29 cellular contexts compared by ENCODE assay signal in genomic region chr13:38713046-38713445, GRCh38. TPM values are rescaled to one million over a fixed set of nuclear protein-coding genes. Genes with fewer than 3 reads are reported as not detected.
"Had no signal": no experiment of that assay in that cellular context is flagged by ENCODE, and none has a peak within 500 bp of the region (broad histone marks: within the 10 kb centered on the region; RNA-seq: fewer than 3 reads in every experiment).

No MANE protein-coding gene starts in this region.

- H3K36me3 ChIP-seq: MG63 had no signal

- DNase-seq: activated CD4-positive, alpha-beta memory T cell treated with anti-CD3 and anti-CD28 coated beads, Interleukin-2, amount 10 ng/mL, durations not matched to agents 7 days and 5 days; activated CD4-positive, alpha-beta T cell treated with anti-CD3 and anti-CD28 coated beads for 36 hours; activated CD4-positive, alpha-beta T cell treated with anti-CD3 and anti-CD28 coated beads, Interleukin-2, amount 50 U/mL, for 1 hour; activated CD8-positive, alpha-beta memory T cell treated with anti-CD3 and anti-CD28 coated beads, Interleukin-2, amount 50 U/mL, for 4 hours; activated gamma-delta T cell treated with Interleukin-2 at 50 U/mL for 16 hours; activated naive CD4-positive, alpha-beta T cell treated with anti-CD3 and anti-CD28 coated beads, Interleukin-2, amount 10 ng/mL, durations not matched to agents 7 days and 5 days; activated naive CD8-positive, alpha-beta T cell treated with anti-CD3 and anti-CD28 coated beads for 36 hours; activated T-cell treated with anti-CD3 and anti-CD28 coated beads, Interleukin-2, amount 50 U/mL, for 72 hours; central memory CD4-positive, alpha-beta T cell; MG63; MV-4-11; NCI-H1092 treated with DMSO at 0.1 percent for 48 hours; NCI-H1417 treated with DMSO at 0.1 percent for 48 hours; NCI-H1694 treated with DMSO at 0.1 percent for 48 hours; NCI-H2029 treated with DMSO at 0.1 percent for 48 hours; NCI-H345; NCI-H510A; NCI-H526 treated with DMSO at 0.1 percent for 48 hours; NCI-H82; OCI-M1; RPMI8226; T-cell; T-helper 2 cell had no signal

- H3K27ac ChIP-seq: SK-N-MC, VCaP had no signal

- H3K9me3 ChIP-seq: MG63 had no signal

- H3K4me3 Mint-ChIP-seq: activated CD4-positive, alpha-beta memory T cell treated with anti-CD3 and anti-CD28 coated beads, Interleukin-2, amount 10 ng/mL, durations not matched to agents 7 days and 5 days; activated CD4-positive, alpha-beta T cell treated with anti-CD3 and anti-CD28 coated beads for 36 hours; activated naive CD4-positive, alpha-beta T cell treated with anti-CD3 and anti-CD28 coated beads, Interleukin-2, amount 10 ng/mL, durations not matched to agents 7 days and 5 days; activated naive CD8-positive, alpha-beta T cell treated with anti-CD3 and anti-CD28 coated beads for 36 hours; activated T-cell treated with anti-CD3 and anti-CD28 coated beads, Interleukin-2, amount 50 U/mL, for 72 hours; T-cell had no signal

- H3K9me3 Mint-ChIP-seq: activated naive CD4-positive, alpha-beta T cell treated with anti-CD3 and anti-CD28 coated beads, Interleukin-2, amount 10 ng/mL, durations not matched to agents 7 days and 5 days; activated naive CD8-positive, alpha-beta T cell treated with anti-CD3 and anti-CD28 coated beads for 36 hours; activated T-cell treated with anti-CD3 and anti-CD28 coated beads, Interleukin-2, amount 50 U/mL, for 72 hours; activated T-helper 2 cell treated with anti-CD3 and anti-CD28 coated beads, Interferon-gamma antibody, Interleukin-2, Interleukin-4, amounts not matched to agents 10 μg/mL and 5 μg/mL and 100 μg/mL, durations not matched to agents 14 hours and 24 hours and 36 hours; T-cell had no signal

- H3K27ac Mint-ChIP-seq: activated CD4-positive, alpha-beta memory T cell treated with anti-CD3 and anti-CD28 coated beads, Interleukin-2, amount 10 ng/mL, durations not matched to agents 7 days and 5 days; activated CD4-positive, alpha-beta T cell treated with anti-CD3 and anti-CD28 coated beads for 36 hours; activated naive CD4-positive, alpha-beta T cell treated with anti-CD3 and anti-CD28 coated beads, Interleukin-2, amount 10 ng/mL, durations not matched to agents 7 days and 5 days; activated naive CD8-positive, alpha-beta T cell treated with anti-CD3 and anti-CD28 coated beads for 36 hours; activated T-cell treated with anti-CD3 and anti-CD28 coated beads, Interleukin-2, amount 50 U/mL, for 72 hours; activated T-helper 2 cell treated with anti-CD3 and anti-CD28 coated beads, Interferon-gamma antibody, Interleukin-2, Interleukin-4, amounts not matched to agents 10 μg/mL and 5 μg/mL and 100 μg/mL, durations not matched to agents 14 hours and 24 hours and 36 hours; T-cell had no signal

- H3K36me3 Mint-ChIP-seq: activated naive CD4-positive, alpha-beta T cell treated with anti-CD3 and anti-CD28 coated beads, Interleukin-2, amount 10 ng/mL, durations not matched to agents 7 days and 5 days; activated naive CD8-positive, alpha-beta T cell treated with anti-CD3 and anti-CD28 coated beads for 36 hours; T-cell had no signal

- ATAC-seq: activated CD4-positive, alpha-beta T cell treated with anti-CD3 and anti-CD28 coated beads for 36 hours; activated T-cell treated with anti-CD3 and anti-CD28 coated beads, Interleukin-2, amount 50 U/mL, for 72 hours; Panc1; Right ventricle myocardium inferior; T-cell had no signal

- H3K4me1 Mint-ChIP-seq: activated CD4-positive, alpha-beta memory T cell treated with anti-CD3 and anti-CD28 coated beads, Interleukin-2, amount 10 ng/mL, durations not matched to agents 7 days and 5 days; activated CD4-positive, alpha-beta T cell treated with anti-CD3 and anti-CD28 coated beads for 36 hours; activated naive CD4-positive, alpha-beta T cell treated with anti-CD3 and anti-CD28 coated beads, Interleukin-2, amount 10 ng/mL, durations not matched to agents 7 days and 5 days; activated naive CD8-positive, alpha-beta T cell treated with anti-CD3 and anti-CD28 coated beads for 36 hours; T-cell had no signal

- H3K4me3 ChIP-seq: MG63, SK-N-MC had no signal

- H3K27me3 Mint-ChIP-seq: activated CD4-positive, alpha-beta memory T cell treated with anti-CD3 and anti-CD28 coated beads, Interleukin-2, amount 10 ng/mL, durations not matched to agents 7 days and 5 days; activated naive CD4-positive, alpha-beta T cell treated with anti-CD3 and anti-CD28 coated beads, Interleukin-2, amount 10 ng/mL, durations not matched to agents 7 days and 5 days; activated naive CD8-positive, alpha-beta T cell treated with anti-CD3 and anti-CD28 coated beads for 36 hours had no signal

RNA-seq across cellular contexts. Expression of gene FREM2, which starts 26.2 kb away (rescaled TPM):
- total RNA-seq: activated CD4-positive, alpha-beta memory T cell treated with anti-CD3 and anti-CD28 coated beads, Interleukin-2, amount 10 ng/mL, durations not matched to agents 7 days and 5 days; activated CD4-positive, alpha-beta T cell treated with anti-CD3 and anti-CD28 coated beads for 36 hours; activated naive CD8-positive, alpha-beta T cell treated with anti-CD3 and anti-CD28 coated beads for 36 hours; bronchial epithelial cell had no signal
